Comparison of ENCODE assay signal across 23 cellular contexts in the genomic region with DNA sequence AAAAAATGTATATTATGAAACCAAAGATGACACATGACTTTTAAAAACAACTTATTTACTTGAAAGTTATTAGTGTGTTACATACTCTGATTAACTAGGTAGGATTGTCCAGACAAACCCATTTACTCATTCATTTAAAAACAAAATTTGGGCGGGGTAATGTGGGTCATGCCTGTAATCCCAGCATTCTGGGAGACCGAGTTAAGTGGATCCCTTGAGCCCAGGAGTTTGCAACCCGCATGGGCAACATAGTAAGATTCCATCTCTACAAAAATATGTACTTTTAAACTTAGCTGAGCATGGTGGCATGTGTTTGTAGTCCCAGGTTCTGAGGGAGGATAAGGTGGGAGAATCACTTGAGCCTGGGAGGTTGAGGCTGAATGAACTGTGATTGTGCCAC.
"Had no signal": no experiment of that assay in that cellular context is flagged by ENCODE, and none has a peak within 500 bp of the region (broad histone marks: within the 10 kb centered on the region; RNA-seq: fewer than 3 reads in every experiment).

No MANE protein-coding gene starts in this region.

- H3K9me3 ChIP-seq: stomach, suprapubic skin, testis, thoracic aorta, thyroid gland, tibial artery, tibial nerve, transverse colon, upper lobe of left lung, upper lobe of right lung, uterus, vagina had no signal

- H3K36me3 ChIP-seq: stomach, suprapubic skin, thoracic aorta, thyroid gland, tibial artery, tibial nerve, transverse colon, upper lobe of left lung, upper lobe of right lung, uterus, vagina had no signal

- DNase-seq: stimulated activated CD4-positive, alpha-beta T cell treated with anti-CD3 and anti-CD28 coated beads, Interleukin-2, amount 100 ng/mL, for 48 hours; stimulated activated CD4-positive, alpha-beta T cell treated with anti-CD3 and anti-CD28 coated beads, Interleukin-4, amount 100 ng/mL, for 1 hour; stimulated activated CD4-positive, alpha-beta T cell treated with anti-CD3 and anti-CD28 coated beads, Interleukin-4, amount 100 ng/mL, for 24 hours; stimulated activated CD4-positive, alpha-beta T cell treated with anti-CD3 and anti-CD28 coated beads, Interleukin-4, amount 100 ng/mL, for 4 hours; stimulated activated CD8-positive, alpha-beta memory T cell treated with anti-CD3 and anti-CD28 coated beads, Interleukin-4, amount 100 ng/mL, for 48 hours; stimulated activated naive B cell treated with anti-CD40 and anti-IgM and Interleukin-4, amounts not matched to agents 10 μg/mL and 1 μg/mL and 100 μg/mL, for 72 hours; stimulated activated naive CD4-positive, alpha-beta T cell; stimulated activated naive CD4-positive, alpha-beta T cell treated with Interleukin-2 at 50 U/mL for 16 hours; stimulated activated naive CD8-positive, alpha-beta T cell treated with anti-CD3 and anti-CD28 coated beads, Interleukin-15, amount 100 ng/mL, for 72 hours; stimulated activated naive CD8-positive, alpha-beta T cell treated with anti-CD3 and anti-CD28 coated beads, Interleukin-15, Interleukin-2, amounts not matched to agents 100 U/mL and 50 U/mL, for 24 hours; stomach; substantia nigra; testis; thyroid gland; tibial artery; transverse colon; upper lobe of left lung; upper lobe of right lung; uterus had no signal

- H3K4me1 ChIP-seq: stomach, suprapubic skin, testis, thyroid gland, tibial artery, tibial nerve, transverse colon, upper lobe of left lung, upper lobe of right lung, uterus, vagina had no signal

- H3K27ac ChIP-seq: stomach, suprapubic skin, testis, thoracic aorta, thyroid gland, tibial artery, tibial nerve, transverse colon, upper lobe of left lung, upper lobe of right lung, uterus, vagina had no signal

- H3K4me3 ChIP-seq: stomach, suprapubic skin, testis, thoracic aorta, thyroid gland, tibial artery, tibial nerve, transverse colon, upper lobe of left lung, upper lobe of right lung, uterus, vagina had no signal

- H3K27me3 ChIP-seq: stomach, suprapubic skin, testis, thyroid gland, tibial artery, tibial nerve, transverse colon, upper lobe of left lung, upper lobe of right lung, uterus, vagina had no signal
